23 cellular contexts compared by ENCODE assay signal in the genomic region with DNA sequence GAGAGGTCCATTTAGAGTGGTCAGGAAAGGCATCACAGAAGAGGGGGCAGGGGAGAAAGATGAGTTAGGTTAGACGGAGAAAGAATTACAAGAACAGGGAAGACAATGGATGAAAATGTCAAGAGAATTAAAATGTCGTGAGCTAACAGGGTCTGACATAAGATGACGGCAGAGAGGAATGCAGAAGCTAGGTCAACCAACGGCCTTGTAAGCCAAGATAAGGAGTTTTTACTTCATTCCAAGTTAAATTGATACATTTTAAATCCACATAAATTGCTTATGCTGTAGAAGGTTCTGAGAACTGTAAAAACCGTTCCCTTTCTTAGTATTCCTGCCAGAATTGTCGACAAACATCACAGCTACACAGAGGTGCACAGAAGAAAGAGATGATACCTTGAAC.
A peak's percentile ranks its signal among the peaks of the same experiment; 100 is the strongest.
DNase-seq lines count a peak whose midpoint lies in the region; ATAC-seq and TF ChIP-seq lines count a peak whose summit lies in the region.
"Had no signal": no experiment of that assay in that cellular context is flagged by ENCODE, and none has a peak within 500 bp of the region (broad histone marks: within the 10 kb centered on the region; RNA-seq: fewer than 3 reads in every experiment).

No MANE protein-coding gene starts in this region.

- no peak overlapping the region for H2AK5ac ChIP-seq in H9 (ENCODE audit: insufficient read length, low read length)

- no CpG with 5 or more reads among the region's 6 CpGs for WGBS in H9 (ENCODE audit: extremely low coverage, insufficient read length, low lambda C conversion rate)

- H3K79me1 ChIP-seq in H9 (ENCODE audit: insufficient read depth, low read depth, low read length, poor library complexity, severe bottlenecking) = no peaks in the 10 kb centered on the region

- no peak overlapping the region for H3K18ac ChIP-seq in H9 (ENCODE audit: insufficient read length, low read depth, low read length)

- intact Hi-C loops in left lung (cut with DNase I) = no loop called here

- H3K23me2 ChIP-seq in H9 (ENCODE audit: insufficient read length, low read depth, low read length, poor library complexity, severe bottlenecking) = no peaks in the 10 kb centered on the region

- H4K8ac ChIP-seq in H9 (replicated peaks; ENCODE audit: insufficient read length, low read depth, low read length) = no peak overlapping the region

- no peak overlapping the region for H2BK5ac ChIP-seq in H9 (ENCODE audit: insufficient read length, low read length)

- H2AFZ ChIP-seq in H9 (ENCODE audit: low read length) = no peak overlapping the region

- no peak overlapping the region for H3K23ac ChIP-seq in H9 (ENCODE audit: insufficient read length, low read depth, low read length)

- no peaks in the 10 kb centered on the region for H3K27me3 Mint-ChIP-seq in H9 (ENCODE audit: low read depth)
- no peaks in the 10 kb centered on the region for H3K27me3 Mint-ChIP-seq in WTC11 (ENCODE audit: low read depth)
- no peaks in the 10 kb centered on the region for H3K27me3 Mint-ChIP-seq in mesothelial cell of epicardium (ENCODE audit: low read depth)
- H3K27me3 Mint-ChIP-seq: CD4-positive, alpha-beta T cell; CD8-positive, alpha-beta memory T cell had no signal

- H4K5ac ChIP-seq in H9 (ENCODE audit: insufficient read length, low read depth, low read length) = no peak overlapping the region

- CTCF ChIA-PET in WTC11 (lab: Charles Lee) = interaction anchor here (1.0 kb wide), 1 partner anchor 102 kb away, joined by 3 read pairs; no protein-coding TSS in a partner anchor

- H3K27me3 ChIP-seq in H9 (ENCODE audit: insufficient read depth, low read length) (no peaks in the 10 kb centered on the region), left lung (no peaks in the 10 kb centered on the region)
- H3K27me3 ChIP-seq: BE2C; BLaER1 treated with 17β-estradiol and CSF1 and Interleukin-3, amounts not matched to agents 10 nM and 100 nM had no signal

- no peak overlapping the region for H3K9ac ChIP-seq in H9 (ENCODE audit: extremely low read depth, insufficient read length, low read length)
- H3K9ac ChIP-seq: BLaER1 treated with 17β-estradiol and CSF1 and Interleukin-3, amounts not matched to agents 10 nM and 100 nM had no signal

- H2BK15ac ChIP-seq in H9 (ENCODE audit: low read depth, low read length) = no peak overlapping the region

- H3T11ph ChIP-seq in H9 (ENCODE audit: low read length) = no peak overlapping the region

- H3K27ac ChIP-seq in H9 (ENCODE audit: insufficient read length, low read depth, low read length) (no peak overlapping the region), left lung (no peak overlapping the region)
- H3K27ac ChIP-seq: A549 had no signal

- POLR2A ChIA-PET in WTC11 (lab: Charles Lee) = no interaction called here

- H3K36me3 Mint-ChIP-seq in H9 (ENCODE audit: insufficient read depth in 1 of 3, low read depth in 3 of 3) (no peaks in the 10 kb centered on the region), WTC11 (no peaks in the 10 kb centered on the region), mesothelial cell of epicardium (no peaks in the 10 kb centered on the region)
- H3K36me3 Mint-ChIP-seq: CD14-positive monocyte; CD8-positive, alpha-beta memory T cell had no signal

- no peak overlapping the region for H4K91ac ChIP-seq in H9 (ENCODE audit: insufficient read length, low read depth, low read length)

- no peak overlapping the region for H2BK12ac ChIP-seq in H9 (ENCODE audit: insufficient read length, low read depth, low read length)

- no peak overlapping the region for H2BK20ac ChIP-seq in H9 (ENCODE audit: low read depth, low read length, poor library complexity, severe bottlenecking)

- H3K4me1 ChIP-seq in H9 (ENCODE audit: insufficient read depth, low read length) (peaks cover 11% of the 10 kb centered on the region; the same call in 1 of the 2 replicates), left lung (no peaks in the 10 kb centered on the region)
- H3K4me1 ChIP-seq: A549, BE2C had no signal

- H3K4me2 ChIP-seq in H9 (ENCODE audit: insufficient read depth, insufficient read length, low read length) = no peak overlapping the region
- H3K4me2 ChIP-seq: A549 had no signal

- H3K4me3 Mint-ChIP-seq in H9 = no peak overlapping the region
- no peak overlapping the region for H3K4me3 Mint-ChIP-seq in WTC11
- no peak overlapping the region for H3K4me3 Mint-ChIP-seq in mesothelial cell of epicardium
- H3K4me3 Mint-ChIP-seq: CD14-positive monocyte; CD4-positive, alpha-beta T cell; CD8-positive, alpha-beta memory T cell; HFFc6 had no signal

- DNase-seq in H9 = no peak
- DNase-seq in WTC11 (ENCODE audit: low spot score) = no peak
- DNase-seq in mesothelial cell of epicardium (ENCODE audit: low spot score in 2 of 2, unreplicated experiment in 2 of 2) = no peak
- peak; percentile 12 for DNase-seq in retinal pigment epithelial cell (ENCODE audit: low read depth)
- no peak for DNase-seq in left lung
- DNase-seq in OCI-M2 (lab: John Stamatoyannopoulos, UW; ENCODE audit: unreplicated experiment) = no peak
- no peak for DNase-seq in NCI-H1048 (lab: John Stamatoyannopoulos, UW)
- DNase-seq: 8988T; ACHN; AML-193; BE2C; CD4-positive, alpha-beta T cell; CD8-positive, alpha-beta memory T cell; DMS 273 treated with DMSO at 0.1 percent for 48 hours; DMS53; DMS79 treated with DMSO at 0.1 percent for 48 hours; GF-D8; HFFc6 had no signal

- peaks cover 55 to 60% of the 10 kb centered on the region in 2 experiments for H3K4me1 Mint-ChIP-seq in H9
- peaks cover 71% of the 10 kb centered on the region for H3K4me1 Mint-ChIP-seq in WTC11
- peaks cover 23% of the 10 kb centered on the region for H3K4me1 Mint-ChIP-seq in mesothelial cell of epicardium
- H3K4me1 Mint-ChIP-seq: CD8-positive, alpha-beta memory T cell had no signal

- H3K27ac Mint-ChIP-seq in H9 (peak overlapping the region in 2 of 3 experiments; percentile 21 to 37; a peak in 3 of 7 replicates), WTC11 (peak overlapping the region; percentile 16), mesothelial cell of epicardium (peak overlapping the region; percentile 24)
- H3K27ac Mint-ChIP-seq: CD4-positive, alpha-beta T cell; CD8-positive, alpha-beta memory T cell; HFFc6 had no signal

- H3K9me3 Mint-ChIP-seq in H9 (no peaks in the 10 kb centered on the region), WTC11 (no peaks in the 10 kb centered on the region), mesothelial cell of epicardium (no peaks in the 10 kb centered on the region)
- H3K9me3 Mint-ChIP-seq: CD4-positive, alpha-beta T cell; CD8-positive, alpha-beta memory T cell had no signal

- H3K14ac ChIP-seq in H9 (ENCODE audit: insufficient read depth, low read length) = no peak overlapping the region

- H2BK120ac ChIP-seq in H9 (ENCODE audit: low read depth, low read length, poor library complexity, severe bottlenecking) = no peak overlapping the region

- no peak overlapping the region for H3K4ac ChIP-seq in H9 (ENCODE audit: low read depth, low read length)

- no peak overlapping the region for H3K56ac ChIP-seq in H9 (ENCODE audit: insufficient read length, low read depth, low read length)

- H3K36me3 ChIP-seq in left lung = no peaks in the 10 kb centered on the region
- H3K36me3 ChIP-seq: BE2C; BLaER1 treated with 17β-estradiol and CSF1 and Interleukin-3, amounts not matched to agents 10 nM and 100 nM; HAP-1 had no signal

- TF ChIP-seq CTCF in H9 (conservative IDR thresholded peaks at IDR 0.05) = no peak
- no peak for TF ChIP-seq CTCF in WTC11 (IDR thresholded peaks at IDR 0.05)
- no peak for TF ChIP-seq CTCF in mesothelial cell of epicardium (IDR thresholded peaks at IDR 0.05; ENCODE audit: unreplicated experiment)
- no peak for TF ChIP-seq CTCF in retinal pigment epithelial cell (conservative IDR thresholded peaks at IDR 0.05; ENCODE audit: low read depth, low read length)
- TF ChIP-seq CTCF in left lung (IDR thresholded peaks at IDR 0.05) = no peak

- H3K9me3 ChIP-seq in H9 (ENCODE audit: control insufficient read depth, low read depth, low read length) (no peaks in the 10 kb centered on the region), left lung (no peaks in the 10 kb centered on the region)
- H3K9me3 ChIP-seq: A549; BE2C; BLaER1 treated with 17β-estradiol and CSF1 and Interleukin-3, amounts not matched to agents 10 nM and 100 nM; HAP-1 had no signal

- no peaks in the 10 kb centered on the region for H3K79me2 ChIP-seq in H9 (ENCODE audit: insufficient read depth, low read length)

- H4K20me1 ChIP-seq in H9 (ENCODE audit: control insufficient read depth, insufficient read depth, insufficient read length) = no peaks in the 10 kb centered on the region
- H4K20me1 ChIP-seq: BLaER1 treated with 17β-estradiol and CSF1 and Interleukin-3, amounts not matched to agents 10 nM and 100 nM had no signal

- H3K4me3 ChIP-seq in retinal pigment epithelial cell (ENCODE audit: low read length) (no peak overlapping the region), left lung (no peak overlapping the region)
- H3K4me3 ChIP-seq: A549; BLaER1 treated with 17β-estradiol and CSF1 and Interleukin-3, amounts not matched to agents 10 nM and 100 nM; HAP-1 had no signal

- ATAC-seq in WTC11 (no peak), left lung (no peak)
- ATAC-seq in activated CD4-positive, CD25-positive, alpha-beta regulatory T cell treated with anti-CD3 and anti-CD28 coated beads, Interleukin-2, amount 50 U/mL, for 24 hours = no peak
- ATAC-seq: A549 had no signal

TF ChIP-seq in WTC11, 78 proteins besides CTCF, POLR2A, EP300 and RAD21 (continues in another document):
- TF ChIP-seq, protein P1, sequence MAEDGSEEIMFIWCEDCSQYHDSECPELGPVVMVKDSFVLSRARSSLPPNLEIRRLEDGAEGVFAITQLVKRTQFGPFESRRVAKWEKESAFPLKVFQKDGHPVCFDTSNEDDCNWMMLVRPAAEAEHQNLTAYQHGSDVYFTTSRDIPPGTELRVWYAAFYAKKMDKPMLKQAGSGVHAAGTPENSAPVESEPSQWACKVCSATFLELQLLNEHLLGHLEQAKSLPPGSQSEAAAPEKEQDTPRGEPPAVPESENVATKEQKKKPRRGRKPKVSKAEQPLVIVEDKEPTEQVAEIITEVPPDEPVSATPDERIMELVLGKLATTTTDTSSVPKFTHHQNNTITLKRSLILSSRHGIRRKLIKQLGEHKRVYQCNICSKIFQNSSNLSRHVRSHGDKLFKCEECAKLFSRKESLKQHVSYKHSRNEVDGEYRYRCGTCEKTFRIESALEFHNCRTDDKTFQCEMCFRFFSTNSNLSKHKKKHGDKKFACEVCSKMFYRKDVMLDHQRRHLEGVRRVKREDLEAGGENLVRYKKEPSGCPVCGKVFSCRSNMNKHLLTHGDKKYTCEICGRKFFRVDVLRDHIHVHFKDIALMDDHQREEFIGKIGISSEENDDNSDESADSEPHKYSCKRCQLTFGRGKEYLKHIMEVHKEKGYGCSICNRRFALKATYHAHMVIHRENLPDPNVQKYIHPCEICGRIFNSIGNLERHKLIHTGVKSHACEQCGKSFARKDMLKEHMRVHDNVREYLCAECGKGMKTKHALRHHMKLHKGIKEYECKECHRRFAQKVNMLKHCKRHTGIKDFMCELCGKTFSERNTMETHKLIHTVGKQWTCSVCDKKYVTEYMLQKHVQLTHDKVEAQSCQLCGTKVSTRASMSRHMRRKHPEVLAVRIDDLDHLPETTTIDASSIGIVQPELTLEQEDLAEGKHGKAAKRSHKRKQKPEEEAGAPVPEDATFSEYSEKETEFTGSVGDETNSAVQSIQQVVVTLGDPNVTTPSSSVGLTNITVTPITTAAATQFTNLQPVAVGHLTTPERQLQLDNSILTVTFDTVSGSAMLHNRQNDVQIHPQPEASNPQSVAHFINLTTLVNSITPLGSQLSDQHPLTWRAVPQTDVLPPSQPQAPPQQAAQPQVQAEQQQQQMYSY (CRISPR knock-in tag; IDR thresholded peaks at IDR 0.05) = no peak
